In genomic region chr12:90936230-90937005, GRCh38 we compare ENCODE assay signal across 1 cellular context.
TF ChIP-seq lines count a peak whose summit lies in the region.

No MANE protein-coding gene starts in this region.

TF ChIP-seq in H1, 55 proteins besides CTCF, POLR2A, EP300 and RAD21:
- TF ChIP-seq MAFK (IDR thresholded peaks at IDR 0.05; ENCODE audit: low read depth, low read length), result no peak
- TF ChIP-seq SIN3A (conservative IDR thresholded peaks at IDR 0.05 in 1 of 2, IDR thresholded peaks at IDR 0.05 in 1 of 2; ENCODE audit: low read depth in 1 of 2, low read length in 2 of 2), result no peak
- TF ChIP-seq TAF7 (optimal IDR thresholded peaks at IDR 0.05; ENCODE audit: borderline replicate concordance, low read depth, low read length), result no peak
- no peak for TF ChIP-seq GABPA (IDR thresholded peaks at IDR 0.05; ENCODE audit: borderline replicate concordance, insufficient read depth, low read length)
- TF ChIP-seq SIRT6 (IDR thresholded peaks at IDR 0.05; ENCODE audit: low read length), result no peak
- no peak for TF ChIP-seq RFX5 (IDR thresholded peaks at IDR 0.05; ENCODE audit: borderline replicate concordance, low read depth, low read length)
- no peak for TF ChIP-seq RXRA (IDR thresholded peaks at IDR 0.05; ENCODE audit: insufficient read depth, low read depth, low read length)
- TF ChIP-seq CEBPB (IDR thresholded peaks at IDR 0.05; ENCODE audit: low read depth, low read length), result no peak
- no peak for TF ChIP-seq POLR2AphosphoS5 (IDR thresholded peaks at IDR 0.05; ENCODE audit: low read depth, low read length)
- no peak for TF ChIP-seq KDM5A (IDR thresholded peaks at IDR 0.05; ENCODE audit: low read length)
- TF ChIP-seq TAF1 (IDR thresholded peaks at IDR 0.05; ENCODE audit: low read depth, low read length), result no peak
